ENCODE assay signal across 28 cellular contexts in genomic region chr20:6061544-6061943, GRCh38. TPM values are rescaled to one million over a fixed set of nuclear protein-coding genes. Genes with fewer than 3 reads are reported as not detected.
"Had no signal": no experiment of that assay in that cellular context is flagged by ENCODE, and none has a peak within 500 bp of the region (broad histone marks: within the 10 kb centered on the region; RNA-seq: fewer than 3 reads in every experiment).

No MANE protein-coding gene starts in this region.

- H3K4me1 ChIP-seq: gastroesophageal sphincter, heart right ventricle, lower lobe of right lung, psoas muscle, spleen, testis, tibial artery had no signal

- ATAC-seq: effector memory CD8-positive, alpha-beta T cell; gastroesophageal sphincter; heart right ventricle; left colon; left ventricle myocardium superior; lower lobe of right lung; natural killer cell; psoas muscle; right cardiac atrium; stimulated activated memory B cell treated with anti-CD40 and anti-IgM and Interleukin-4, amounts not matched to agents 10 μg/mL and 1 μg/mL and 100 μg/mL, for 72 hours; stimulated activated naive CD8-positive, alpha-beta T cell treated with anti-CD3 and anti-CD28 coated beads, Interleukin-15, Interleukin-2, amounts not matched to agents 100 U/mL and 50 U/mL, for 24 hours had no signal

- H3K4me1 Mint-ChIP-seq: natural killer cell; stimulated activated memory B cell treated with anti-CD40 and anti-IgM and Interleukin-4, amounts not matched to agents 10 μg/mL and 1 μg/mL and 100 μg/mL, for 72 hours had no signal

- DNase-seq: cortex of kidney; effector memory CD8-positive, alpha-beta T cell; foreskin fibroblast; heart right ventricle; hippocampal formation; left colon; left ventricle myocardium superior; lower lobe of right lung; natural killer cell; occipital lobe; ovary; posterior cingulate gyrus; psoas muscle; right cardiac atrium; spleen; stimulated activated CD4-positive, alpha-beta T cell treated with anti-CD3 and anti-CD28 coated beads, Interleukin-4, amount 100 ng/mL, for 4 hours; stimulated activated naive CD8-positive, alpha-beta T cell treated with anti-CD3 and anti-CD28 coated beads, Interleukin-15, Interleukin-2, amounts not matched to agents 100 U/mL and 50 U/mL, for 24 hours; substantia nigra; testis; tibial artery had no signal

- FAIRE-seq: islet of Langerhans had no signal

- H3K9me3 ChIP-seq: gastroesophageal sphincter, heart right ventricle, lower lobe of right lung, ovary, psoas muscle, spleen, testis, tibial artery had no signal

- H3K27me3 ChIP-seq: ovary, testis had no signal

- H3K36me3 Mint-ChIP-seq: natural killer cell; stimulated activated memory B cell treated with anti-CD40 and anti-IgM and Interleukin-4, amounts not matched to agents 10 μg/mL and 1 μg/mL and 100 μg/mL, for 72 hours; type B pancreatic cell had no signal

- H3K36me3 ChIP-seq: gastroesophageal sphincter, heart right ventricle, lower lobe of right lung, ovary, spleen, tibial artery had no signal

- H3K4me3 ChIP-seq: gastroesophageal sphincter, heart right ventricle, lower lobe of right lung, ovary, psoas muscle, skin epidermis, spleen, testis, tibial artery had no signal

- H3K9me3 Mint-ChIP-seq: effector memory CD8-positive, alpha-beta T cell; natural killer cell; stimulated activated memory B cell treated with anti-CD40 and anti-IgM and Interleukin-4, amounts not matched to agents 10 μg/mL and 1 μg/mL and 100 μg/mL, for 72 hours; type B pancreatic cell had no signal

- H3K27me3 Mint-ChIP-seq: type B pancreatic cell had no signal

- H3K27ac ChIP-seq: gastroesophageal sphincter, heart right ventricle, lower lobe of right lung, ovary, psoas muscle, skin epidermis, spleen, testis, tibial artery had no signal

- H3K27ac Mint-ChIP-seq: natural killer cell; stimulated activated memory B cell treated with anti-CD40 and anti-IgM and Interleukin-4, amounts not matched to agents 10 μg/mL and 1 μg/mL and 100 μg/mL, for 72 hours; type B pancreatic cell had no signal

- H3K4me3 Mint-ChIP-seq: effector memory CD8-positive, alpha-beta T cell; natural killer cell; stimulated activated memory B cell treated with anti-CD40 and anti-IgM and Interleukin-4, amounts not matched to agents 10 μg/mL and 1 μg/mL and 100 μg/mL, for 72 hours; type B pancreatic cell had no signal

RNA-seq across cellular contexts. Expression of gene LRRN4, which starts 7.7 kb away (rescaled TPM):
- total RNA-seq: dermis microvascular lymphatic vessel endothelial cell, gastroesophageal sphincter, left colon, mononuclear cell, natural killer cell, occipital lobe had no signal
- polyA plus RNA-seq: heart right ventricle, spleen, urinary bladder had no signal
